Comparison of ENCODE assay signal across 8 cellular contexts in genomic region chr10:34815174-34816066, GRCh38. TPM values are rescaled to one million over a fixed set of nuclear protein-coding genes. Genes with fewer than 3 reads are reported as not detected.
A peak's percentile ranks its signal among the peaks of the same experiment; 100 is the strongest.
DNase-seq lines count a peak whose midpoint lies in the region; ATAC-seq, FAIRE-seq and TF ChIP-seq lines count a peak whose summit lies in the region.

Gene PARD3 (minus strand): TSS chr10:34815296. CDS start chr10:34814995, 301 bp downstream.

- peak within 1 kb of the TSS; percentile 72 for H3K4me3 ChIP-seq in PC-3 (ENCODE audit: low read length)
- H3K4me3 ChIP-seq in kidney (ENCODE audit: low read length in 2 of 2): peak within 1 kb of the TSS; percentile 67 to 69

- H4K20me1 ChIP-seq in PC-3 (ENCODE audit: low read length): peaks cover 34% of the 10 kb centered on the region

- H3K27me3 Mint-ChIP-seq in activated CD4-positive, alpha-beta T cell treated with anti-CD3 and anti-CD28 coated beads, Interleukin-2, amount 10 ng/mL, durations not matched to agents 24 days and 14 days: peaks cover 63% of the 10 kb centered on the region
- peaks cover 53% of the 10 kb centered on the region for H3K27me3 Mint-ChIP-seq in stimulated activated memory B cell treated with anti-CD40 and anti-IgM and Interleukin-4, amounts not matched to agents 10 μg/mL and 1 μg/mL and 100 μg/mL, for 72 hours

- H3K9me2 ChIP-seq in PC-3 (replicated peaks; ENCODE audit: low read length): no peaks in the 10 kb centered on the region

- H3K27ac ChIP-seq in PC-3 (ENCODE audit: low read length): peak within 1 kb of the TSS; percentile 13; the same call in 1 of the 2 replicates
- H3K27ac ChIP-seq in kidney (ENCODE audit: low read depth in 2 of 2, low read length in 2 of 2): peak within 1 kb of the TSS; percentile 77 to 80

- no peak for FAIRE-seq in kidney (lab: Jason Lieb, UNC)

- CTCF ChIA-PET in PC-3 (lab: Charles Lee): interaction anchor here (0.6 to 2.7 kb wide), 10 partner anchors 39 to 160 kb away, joined by 3 to 31 read pairs (median 9); no protein-coding TSS in a partner anchor

- H3K9ac ChIP-seq in PC-3 (ENCODE audit: low read length) (peak within 1 kb of the TSS; percentile 85), kidney (ENCODE audit: low read length in 2 of 2) (peak within 1 kb of the TSS; percentile 48 to 82)

- H3K9me3 ChIP-seq in PC-3 (ENCODE audit: low read length) (no peaks in the 10 kb centered on the region), kidney (ENCODE audit: control insufficient read depth in 1 of 2, low read length in 2 of 2) (no peaks in the 10 kb centered on the region)

- H3K4me1 ChIP-seq in PC-3 (ENCODE audit: insufficient read depth, low read length) (peaks cover 36% of the 10 kb centered on the region), kidney (ENCODE audit: control insufficient read depth in 1 of 2, insufficient read depth in 1 of 2, low read depth in 1 of 2, low read length in 2 of 2) (peaks cover 0 to 19% of the 10 kb centered on the region in 2 donors)

- no peaks in the 10 kb centered on the region for H3K36me3 Mint-ChIP-seq in activated CD4-positive, alpha-beta T cell treated with anti-CD3 and anti-CD28 coated beads, Interleukin-2, amount 10 ng/mL, durations not matched to agents 24 days and 14 days (ENCODE audit: low read depth)
- no peaks in the 10 kb centered on the region for H3K36me3 Mint-ChIP-seq in stimulated activated memory B cell treated with anti-CD40 and anti-IgM and Interleukin-4, amounts not matched to agents 10 μg/mL and 1 μg/mL and 100 μg/mL, for 72 hours

- no peaks in the 10 kb centered on the region for H3K9me3 Mint-ChIP-seq in activated CD4-positive, alpha-beta T cell treated with anti-CD3 and anti-CD28 coated beads, Interleukin-2, amount 10 ng/mL, durations not matched to agents 24 days and 14 days
- no peaks in the 10 kb centered on the region for H3K9me3 Mint-ChIP-seq in stimulated activated memory B cell treated with anti-CD40 and anti-IgM and Interleukin-4, amounts not matched to agents 10 μg/mL and 1 μg/mL and 100 μg/mL, for 72 hours

- TF ChIP-seq CTCF in PC-3 (conservative IDR thresholded peaks at IDR 0.05; ENCODE audit: low read depth, low read length): no peak
- TF ChIP-seq CTCF in kidney (IDR thresholded peaks at IDR 0.05; ENCODE audit: borderline replicate concordance, extremely low read depth, insufficient read depth): no peak

- H3K4me1 Mint-ChIP-seq in activated CD4-positive, alpha-beta T cell treated with anti-CD3 and anti-CD28 coated beads, Interleukin-2, amount 10 ng/mL, durations not matched to agents 24 days and 14 days: peaks cover 13% of the 10 kb centered on the region
- peaks cover 11% of the 10 kb centered on the region for H3K4me1 Mint-ChIP-seq in stimulated activated memory B cell treated with anti-CD40 and anti-IgM and Interleukin-4, amounts not matched to agents 10 μg/mL and 1 μg/mL and 100 μg/mL, for 72 hours

- intact Hi-C loops in activated CD4-positive, alpha-beta T cell treated with anti-CD3 and anti-CD28 coated beads, Interleukin-2, amount 10 ng/mL, durations not matched to agents 24 days and 14 days (cut with micrococcal nuclease): loop anchor here (10.0 kb wide), 1 partner anchor 819 kb away; no protein-coding TSS in a partner anchor
- intact Hi-C loops in PC-3 (cut with micrococcal nuclease) (loop anchor here (1.0 to 2.0 kb wide), 6 partner anchors 47 to 159 kb away; no protein-coding TSS in a partner anchor), kidney (cut with DNase I) (no loop called here)

- H3K4me3 Mint-ChIP-seq in activated CD4-positive, alpha-beta T cell treated with anti-CD3 and anti-CD28 coated beads, Interleukin-2, amount 10 ng/mL, durations not matched to agents 24 days and 14 days: peak within 1 kb of the TSS; percentile 74
- peak within 1 kb of the TSS; percentile 62 for H3K4me3 Mint-ChIP-seq in stimulated activated memory B cell treated with anti-CD40 and anti-IgM and Interleukin-4, amounts not matched to agents 10 μg/mL and 1 μg/mL and 100 μg/mL, for 72 hours

- peaks cover 41% of the 10 kb centered on the region for H3K79me2 ChIP-seq in PC-3 (ENCODE audit: low read length)

- no peaks in the 10 kb centered on the region for H3K36me3 ChIP-seq in PC-3 (ENCODE audit: low read depth, low read length)
- H3K36me3 ChIP-seq in kidney (ENCODE audit: control insufficient read depth in 1 of 2, insufficient read depth in 2 of 2, low read length in 2 of 2): no peaks in the 10 kb centered on the region

- no TSS peak for BruUV-seq in PC-3 (replicated peaks; lab: Mats Ljungman, UMichigan)

- H2AFZ ChIP-seq in PC-3 (ENCODE audit: low read length): peak within 1 kb of the TSS; percentile 80

- peak within 1 kb of the TSS; percentile 90 for H3K4me2 ChIP-seq in PC-3 (ENCODE audit: low read length)

- H3K27ac Mint-ChIP-seq in activated CD4-positive, alpha-beta T cell treated with anti-CD3 and anti-CD28 coated beads, Interleukin-2, amount 10 ng/mL, durations not matched to agents 24 days and 14 days: no peak within 1 kb of the TSS
- H3K27ac Mint-ChIP-seq in stimulated activated memory B cell treated with anti-CD40 and anti-IgM and Interleukin-4, amounts not matched to agents 10 μg/mL and 1 μg/mL and 100 μg/mL, for 72 hours: no peak within 1 kb of the TSS

- H3F3A ChIP-seq in PC-3 (ENCODE audit: low read length, unreplicated experiment): no peaks in the 10 kb centered on the region

- ATAC-seq in HG02981 (IDR thresholded peaks at IDR 0.05; ENCODE audit: unreplicated experiment): peak; percentile 52
- ATAC-seq in PC-3: peak; percentile 64
- peak; percentile 22 for ATAC-seq in stimulated activated memory B cell treated with anti-CD40 and anti-IgM and Interleukin-4, amounts not matched to agents 10 μg/mL and 1 μg/mL and 100 μg/mL, for 72 hours
- no peak for ATAC-seq in HG03039 (IDR thresholded peaks at IDR 0.05; ENCODE audit: unreplicated experiment)

- H3K27me3 ChIP-seq in PC-3 (ENCODE audit: low read length): no peaks in the 10 kb centered on the region

- POLR2A ChIA-PET in PC-3 (lab: Charles Lee; ENCODE audit: unreplicated experiment): interaction anchor here (0.6 to 1.2 kb wide), 3 partner anchors 47 to 84 kb away, joined by 3 to 13 read pairs (median 4); no protein-coding TSS in a partner anchor

- peak; percentile 63 for DNase-seq in activated CD4-positive, alpha-beta T cell treated with anti-CD3 and anti-CD28 coated beads, Interleukin-2, amount 10 ng/mL, durations not matched to agents 24 days and 14 days
- no peak for DNase-seq in activated CD4-positive, alpha-beta T cell treated with anti-CD3 and anti-CD28 coated beads, Interleukin-2, amount 50 U/mL, for 4 hours
- DNase-seq in PC-3 (peak; percentile 91), cerebellum (ENCODE audit: low spot score) (peak; percentile 21), kidney (peak; percentile 87)

RNA-seq across cellular contexts. Expression of gene PARD3, which starts in this region (rescaled TPM):
- 2.3 and 2.9 TPM in 2 replicates for total RNA-seq in activated CD4-positive, alpha-beta T cell treated with anti-CD3 and anti-CD28 coated beads, Interleukin-2, amount 10 ng/mL, durations not matched to agents 24 days and 14 days
- total RNA-seq in PC-3 (2014; rRNA removed): 149 and 154 TPM in 2 replicates
- total RNA-seq in cerebellum: 52.6 TPM
- total RNA-seq in kidney: 47.5 TPM
- 21.1 TPM for polyA plus RNA-seq in kidney (ENCODE audit: insufficient read depth, low read depth, low replicate concordance)

Comparison
In these comparisons a context has a peak if more than half of its experiments do, and no peak if none do; other contexts are left out.
1. RNA of gene PARD3 (total RNA-seq): 149 to 154 TPM in PC-3, 52.6 TPM in cerebellum (single experiment) and 47.5 TPM in kidney (single experiment); 2.3 to 2.9 TPM in activated CD4-positive, alpha-beta T cell treated with anti-CD3 and anti-CD28 coated beads, Interleukin-2, amount 10 ng/mL, durations not matched to agents 24 days and 14 days; every median in the first group is over 10 times any median in the second.
2. DNase-seq: peak in activated CD4-positive, alpha-beta T cell treated with anti-CD3 and anti-CD28 coated beads, Interleukin-2, amount 10 ng/mL, durations not matched to agents 24 days and 14 days (single experiment), PC-3 (single experiment), cerebellum (single experiment) and kidney (single experiment); none in activated CD4-positive, alpha-beta T cell treated with anti-CD3 and anti-CD28 coated beads, Interleukin-2, amount 50 U/mL, for 4 hours (0 of 2).